Comparison of ENCODE assay signal across 8 cellular contexts in the genomic region with DNA sequence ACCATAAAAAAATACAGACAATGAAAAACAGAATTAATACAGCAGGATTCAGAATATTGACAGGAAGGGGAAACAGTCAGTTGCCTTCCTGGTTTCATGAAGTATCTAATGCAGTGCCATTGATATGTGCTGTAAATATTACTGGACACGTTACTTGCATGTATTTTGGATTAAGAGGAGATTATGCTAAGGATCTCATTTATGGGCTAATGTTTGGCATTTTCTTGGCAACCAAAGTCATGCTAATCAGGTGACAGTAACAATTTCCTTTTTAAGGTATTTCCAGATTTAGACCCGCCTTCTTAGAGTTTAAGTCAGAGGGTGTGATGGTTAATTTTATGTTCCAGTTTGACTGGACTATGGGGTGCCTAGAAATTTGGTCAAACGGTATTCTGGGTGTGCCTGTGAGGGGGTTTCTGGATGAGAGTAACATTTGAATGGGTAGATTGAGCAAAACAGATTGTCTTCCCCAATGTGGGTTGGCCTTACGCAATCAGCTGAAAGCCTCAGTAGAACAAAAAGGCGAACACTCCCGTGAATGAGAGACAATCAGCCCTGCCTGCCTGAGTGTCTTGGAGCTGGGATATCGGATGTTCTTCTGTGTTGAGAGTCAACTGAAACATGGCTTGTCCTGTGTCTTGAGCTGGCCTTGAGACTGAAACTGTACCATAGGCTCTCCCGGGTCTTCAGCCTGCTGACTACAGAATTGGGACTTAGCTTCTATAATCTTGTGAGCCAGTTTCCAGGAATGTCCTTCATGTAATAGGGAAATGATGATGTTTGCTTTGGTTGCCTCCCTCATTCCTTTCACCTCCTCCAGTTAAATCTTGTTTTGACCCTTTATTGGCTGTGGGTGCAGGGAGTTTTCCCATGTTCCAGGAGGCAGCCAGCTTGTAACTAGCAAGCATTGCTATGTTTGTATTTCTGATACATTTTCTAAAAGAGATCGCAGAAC. TPM values are rescaled to one million over a fixed set of nuclear protein-coding genes. Genes with fewer than 3 reads are reported as not detected.
DNase-seq lines count a peak whose midpoint lies in the region; ATAC-seq and TF ChIP-seq lines count a peak whose summit lies in the region.

No MANE protein-coding gene starts in this region.

- H4K20me1 ChIP-seq in neural progenitor cell (ENCODE audit: low read depth): no peaks in the 10 kb centered on the region

- H3K27me3 ChIP-seq in psoas muscle (ENCODE audit: insufficient read depth in 3 of 3, low read length in 2 of 3): no peaks in the 10 kb centered on the region
- peaks cover 2% of the 10 kb centered on the region for H3K27me3 ChIP-seq in neural progenitor cell

- H3K27me3 Mint-ChIP-seq in Calu3 (ENCODE audit: unreplicated experiment) (no peaks in the 10 kb centered on the region), neural progenitor cell (ENCODE audit: insufficient read depth, low read depth) (peaks cover 2% of the 10 kb centered on the region)

- WGBS in psoas muscle, 3 donors: 80 to 88% (median 85%) methylated on average over 9 of the region's 9 CpGs

- ATAC-seq in psoas muscle (no peak), HG03432 (IDR thresholded peaks at IDR 0.05; ENCODE audit: unreplicated experiment) (no peak)

- DNase-seq in Calu3: no peak
- peak; percentile 76 for DNase-seq in NCI-H226
- DNase-seq in dermis blood vessel endothelial cell: peak; percentile 46
- no peak for DNase-seq in psoas muscle
- DNase-seq in GM19238 (ENCODE audit: insufficient read length, low spot score): no peak
- DNase-seq in neural progenitor cell (ENCODE audit: low spot score): no peak
- no peak for DNase-seq in posterior vena cava (ENCODE audit: low spot score)

- H3K4me3 Mint-ChIP-seq in Calu3 (ENCODE audit: low read depth, unreplicated experiment) (peak overlapping the region; percentile 13), neural progenitor cell (no peak overlapping the region)

- no peak overlapping the region for H3K4me2 ChIP-seq in neural progenitor cell

- H3K4me1 ChIP-seq in psoas muscle (peaks cover 92% of the 10 kb centered on the region), neural progenitor cell (no peaks in the 10 kb centered on the region)

- peak overlapping the region; percentile 29 for H3K27ac Mint-ChIP-seq in Calu3 (ENCODE audit: unreplicated experiment)
- no peak overlapping the region for H3K27ac Mint-ChIP-seq in neural progenitor cell

- no peaks in the 10 kb centered on the region for H3F3A ChIP-seq in neural progenitor cell (ENCODE audit: low read depth)

- H3K9ac ChIP-seq in neural progenitor cell: no peak overlapping the region

- H3K9me3 ChIP-seq in psoas muscle (no peaks in the 10 kb centered on the region), neural progenitor cell (ENCODE audit: low read depth) (no peaks in the 10 kb centered on the region)

- no TSS peak for BruUV-seq in Calu3 (replicated peaks; lab: Mats Ljungman, UMichigan)

- H3K9me3 Mint-ChIP-seq in Calu3 (ENCODE audit: low read depth, unreplicated experiment): no peaks in the 10 kb centered on the region
- H3K9me3 Mint-ChIP-seq in neural progenitor cell: no peaks in the 10 kb centered on the region

- intact Hi-C loops in Calu3 (cut with micrococcal nuclease; ENCODE audit: unreplicated experiment) (no loop called here), psoas muscle (cut with DNase I) (no loop called here), posterior vena cava (cut with DNase I) (no loop called here)

- CTCF ChIA-PET in Calu3 (lab: Charles Lee): interaction anchor here (0.6 to 2.0 kb wide), 3 partner anchors 10 to 15 kb away, joined by 3 to 7 read pairs (median 4); a partner anchor contains a TSS

- no peak overlapping the region for H2AFZ ChIP-seq in neural progenitor cell (replicated peaks)

- H3K4me3 ChIP-seq in psoas muscle (no peak overlapping the region), neural progenitor cell (no peak overlapping the region)

- peaks cover 65% of the 10 kb centered on the region for H3K4me1 Mint-ChIP-seq in Calu3 (ENCODE audit: low read depth, unreplicated experiment)
- peaks cover 7% of the 10 kb centered on the region for H3K4me1 Mint-ChIP-seq in neural progenitor cell

- H3K79me2 ChIP-seq in neural progenitor cell (ENCODE audit: low read depth): no peaks in the 10 kb centered on the region

- H3K36me3 Mint-ChIP-seq in Calu3 (ENCODE audit: insufficient read depth, unreplicated experiment) (peaks cover 6% of the 10 kb centered on the region), neural progenitor cell (no peaks in the 10 kb centered on the region)

- H3K36me3 ChIP-seq in psoas muscle (ENCODE audit: insufficient read depth in 1 of 2, low read depth in 1 of 2) (no peaks in the 10 kb centered on the region), neural progenitor cell (no peaks in the 10 kb centered on the region)

- no peak for TF ChIP-seq CTCF in Calu3 (IDR thresholded peaks at IDR 0.05; ENCODE audit: unreplicated experiment)
- TF ChIP-seq CTCF in psoas muscle (IDR thresholded peaks at IDR 0.05): no peak
- no peak for TF ChIP-seq CTCF in neural progenitor cell (IDR thresholded peaks at IDR 0.05)

- peak overlapping the region; percentile 97 for H3K27ac ChIP-seq in psoas muscle
- H3K27ac ChIP-seq in neural progenitor cell: no peak overlapping the region

RNA-seq across cellular contexts. Expression of a gene that starts 10.5 kb away (rescaled TPM):
- total RNA-seq in Calu3 (2022) (76.0 and 76.1 TPM in 2 replicates), dermis blood vessel endothelial cell (128 and 161 TPM in 2 replicates), psoas muscle (100 to 1,000 TPM in 3 of 4 donors, 10 to 100 TPM in 1; 46.5 to 174 (median 152) TPM), neural progenitor cell (ENCODE audit: low replicate concordance) (0.22 and 0.73 TPM in 2 replicates), posterior vena cava (10 to 100 TPM; 37.8 to 44.4 TPM)
- polyA plus RNA-seq in psoas muscle: 100 to 1,000 TPM in 1 of 3 donors, 10 to 100 TPM in 2; 67.6 to 142 (median 70.2) TPM

RNA-seq across cellular contexts. Expression of a gene that starts 58.1 kb away (rescaled TPM):
- 27.7 and 35.0 TPM in 2 replicates for total RNA-seq in Calu3 (2022)
- 63.8 and 79.3 TPM in 2 replicates for total RNA-seq in dermis blood vessel endothelial cell
- total RNA-seq in psoas muscle: 10 to 100 TPM; 23.7 to 55.2 (median 30.3) TPM
- 10 to 100 TPM; 14.3 to 45.9 (median 31.7) TPM for polyA plus RNA-seq in psoas muscle
- 46.6 and 64.6 TPM in 2 replicates for total RNA-seq in neural progenitor cell (ENCODE audit: low replicate concordance)
- total RNA-seq in posterior vena cava: 10 to 100 TPM; 42.8 to 46.9 TPM

Comparison
In these comparisons a context has a peak if more than half of its experiments do, and no peak if none do; other contexts are left out.
1. DNase-seq: peak in NCI-H226 (single experiment) and dermis blood vessel endothelial cell (single experiment); none in Calu3 (single experiment), psoas muscle (0 of 2), GM19238 (single experiment), neural progenitor cell (single experiment) and posterior vena cava (single experiment).
2. RNA of a gene that starts 10.5 kb away (total RNA-seq): 128 to 161 TPM in dermis blood vessel endothelial cell, 46.5 to 174 TPM in psoas muscle, 76.0 to 76.1 TPM in Calu3 and 37.8 to 44.4 TPM in posterior vena cava; 0.22 to 0.73 TPM in neural progenitor cell; every median in the first group is over 10 times any median in the second.